In the genomic region with DNA sequence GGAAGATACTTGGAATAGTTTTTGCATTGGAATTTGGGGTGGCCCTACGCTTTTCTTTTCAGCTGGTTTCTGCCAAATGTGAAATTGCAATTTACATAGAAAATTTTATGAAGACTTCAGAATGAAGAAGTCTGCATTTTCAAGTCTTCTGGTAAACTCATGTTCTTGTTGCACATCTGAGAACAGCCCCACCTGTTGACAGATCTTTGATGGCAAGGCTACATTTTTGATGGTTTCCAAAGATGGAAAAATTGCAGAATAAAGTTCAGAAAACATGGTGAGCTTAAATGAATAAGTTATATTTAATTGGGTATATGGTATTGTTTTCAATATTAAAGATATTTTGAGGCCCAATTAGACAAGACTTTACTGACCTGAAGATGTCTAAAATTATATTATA, we compare ENCODE assay signal across 1 cellular context.
TF ChIP-seq lines count a peak whose summit lies in the region.

No MANE protein-coding gene starts in this region.

TF ChIP-seq in SK-N-SH treated with all-trans-retinoic acid at 6 μM for 48 hours, 23 proteins besides CTCF, POLR2A, EP300 and RAD21 (continued from another document):
- TF ChIP-seq, protein P1, sequence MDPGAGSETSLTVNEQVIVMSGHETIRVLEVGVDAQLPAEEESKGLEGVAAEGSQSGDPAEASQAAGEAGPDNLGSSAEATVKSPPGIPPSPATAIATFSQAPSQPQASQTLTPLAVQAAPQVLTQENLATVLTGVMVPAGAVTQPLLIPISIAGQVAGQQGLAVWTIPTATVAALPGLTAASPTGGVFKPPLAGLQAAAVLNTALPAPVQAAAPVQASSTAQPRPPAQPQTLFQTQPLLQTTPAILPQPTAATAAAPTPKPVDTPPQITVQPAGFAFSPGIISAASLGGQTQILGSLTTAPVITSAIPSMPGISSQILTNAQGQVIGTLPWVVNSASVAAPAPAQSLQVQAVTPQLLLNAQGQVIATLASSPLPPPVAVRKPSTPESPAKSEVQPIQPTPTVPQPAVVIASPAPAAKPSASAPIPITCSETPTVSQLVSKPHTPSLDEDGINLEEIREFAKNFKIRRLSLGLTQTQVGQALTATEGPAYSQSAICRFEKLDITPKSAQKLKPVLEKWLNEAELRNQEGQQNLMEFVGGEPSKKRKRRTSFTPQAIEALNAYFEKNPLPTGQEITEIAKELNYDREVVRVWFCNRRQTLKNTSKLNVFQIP (CRISPR knock-in tag; IDR thresholded peaks at IDR 0.05; ENCODE audit: borderline replicate concordance, low read depth), result no peak
- TF ChIP-seq ZFP30 (CRISPR knock-in tag; IDR thresholded peaks at IDR 0.05) (no peak), ESRRG (CRISPR knock-in tag; IDR thresholded peaks at IDR 0.05) (no peak), ZNF70 (CRISPR knock-in tag; IDR thresholded peaks at IDR 0.05) (no peak)
